In genomic region chr15:40464595-40465185, GRCh38 we compare ENCODE assay signal across 12 cellular contexts.
"Had no signal": no experiment of that assay in that cellular context is flagged by ENCODE, and none has a peak within 500 bp of the region (broad histone marks: within the 10 kb centered on the region; RNA-seq: fewer than 3 reads in every experiment).

No MANE protein-coding gene starts in this region.

- H3K9me3 ChIP-seq: ascending aorta, esophagus squamous epithelium, thyroid gland, vagina had no signal

- H3K27me3 ChIP-seq: ascending aorta, esophagus squamous epithelium, thyroid gland, vagina had no signal

- H3K27me3 Mint-ChIP-seq: activated naive CD8-positive, alpha-beta T cell treated with anti-CD3 and anti-CD28 coated beads, Interleukin-2, amount 10 ng/mL, durations not matched to agents 7 days and 5 days; T-cell had no signal

- H3K4me3 Mint-ChIP-seq: activated naive CD8-positive, alpha-beta T cell treated with anti-CD3 and anti-CD28 coated beads, Interleukin-2, amount 10 ng/mL, durations not matched to agents 7 days and 5 days; nephron progenitor cell; T-cell had no signal

- H3K4me3 ChIP-seq: ascending aorta, esophagus squamous epithelium, thyroid gland, vagina had no signal

- H3K27ac ChIP-seq: ascending aorta, esophagus squamous epithelium, thyroid gland, vagina, VCaP had no signal

- H3K27ac Mint-ChIP-seq: activated naive CD8-positive, alpha-beta T cell treated with anti-CD3 and anti-CD28 coated beads, Interleukin-2, amount 10 ng/mL, durations not matched to agents 7 days and 5 days; nephron progenitor cell had no signal

- H3K4me1 ChIP-seq: ascending aorta, thyroid gland had no signal

- H3K9me3 Mint-ChIP-seq: activated naive CD8-positive, alpha-beta T cell treated with anti-CD3 and anti-CD28 coated beads, Interleukin-2, amount 10 ng/mL, durations not matched to agents 7 days and 5 days; nephron progenitor cell; T-cell had no signal

- DNase-seq: activated CD8-positive, alpha-beta memory T cell treated with anti-CD3 and anti-CD28 coated beads for 24 hours; activated naive CD8-positive, alpha-beta T cell treated with anti-CD3 and anti-CD28 coated beads, Interleukin-2, amount 10 ng/mL, durations not matched to agents 7 days and 5 days; esophagus squamous epithelium; foreskin fibroblast; glutamatergic neuron; nephron progenitor cell; stimulated activated CD4-positive, alpha-beta T cell treated with anti-CD3 and anti-CD28 coated beads, Interleukin-4, amount 100 ng/mL, for 24 hours; T-cell; thyroid gland had no signal

- ATAC-seq: T-cell had no signal
